ENCODE assay signal across 1 cellular context in the genomic region with DNA sequence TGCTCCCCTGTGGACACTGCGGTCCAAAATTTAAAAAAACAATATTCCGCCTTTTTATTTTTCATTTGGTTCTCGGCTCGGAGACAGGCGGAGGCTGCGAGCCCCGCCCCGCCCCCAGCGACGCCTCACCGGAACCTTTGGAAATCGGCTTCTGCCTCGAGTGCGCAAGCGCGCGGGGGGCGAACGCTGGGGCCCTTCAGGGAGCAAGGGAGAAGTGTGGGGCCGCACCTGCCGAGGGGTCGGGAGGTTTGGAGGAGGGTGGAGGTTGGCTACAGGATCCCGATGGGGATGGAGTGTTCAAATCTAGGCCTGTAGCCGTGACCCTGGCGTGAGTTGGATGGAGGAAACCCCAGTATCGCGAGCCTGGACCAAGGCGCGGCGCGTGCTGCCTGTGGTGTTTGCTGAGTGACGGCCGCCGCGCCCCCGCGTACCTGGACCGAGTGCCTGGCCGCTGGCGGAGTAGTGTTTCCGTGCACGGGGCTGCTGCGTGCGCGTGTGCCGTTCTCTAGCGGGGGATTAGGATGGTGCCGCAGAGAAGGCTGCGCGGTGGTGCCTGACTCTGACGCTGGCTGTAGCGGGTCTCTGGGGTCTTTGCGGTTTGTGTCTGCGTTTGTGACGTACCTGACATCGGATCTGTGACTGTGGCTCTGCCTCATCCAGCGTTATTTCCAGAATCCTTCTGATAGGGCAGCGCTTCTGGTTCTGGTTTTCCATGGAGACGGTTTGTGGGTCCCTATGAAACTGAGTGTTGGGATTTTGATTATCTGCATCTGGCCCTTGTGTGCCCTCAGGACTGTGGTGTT.
A peak's percentile ranks its signal among the peaks of the same experiment; 100 is the strongest.
TF ChIP-seq lines count a peak whose summit lies in the region.

No MANE protein-coding gene starts in this region.

TF ChIP-seq in neural cell, 6 proteins besides CTCF, POLR2A, EP300 and RAD21 (continued from another document):
- TF ChIP-seq, protein P1, sequence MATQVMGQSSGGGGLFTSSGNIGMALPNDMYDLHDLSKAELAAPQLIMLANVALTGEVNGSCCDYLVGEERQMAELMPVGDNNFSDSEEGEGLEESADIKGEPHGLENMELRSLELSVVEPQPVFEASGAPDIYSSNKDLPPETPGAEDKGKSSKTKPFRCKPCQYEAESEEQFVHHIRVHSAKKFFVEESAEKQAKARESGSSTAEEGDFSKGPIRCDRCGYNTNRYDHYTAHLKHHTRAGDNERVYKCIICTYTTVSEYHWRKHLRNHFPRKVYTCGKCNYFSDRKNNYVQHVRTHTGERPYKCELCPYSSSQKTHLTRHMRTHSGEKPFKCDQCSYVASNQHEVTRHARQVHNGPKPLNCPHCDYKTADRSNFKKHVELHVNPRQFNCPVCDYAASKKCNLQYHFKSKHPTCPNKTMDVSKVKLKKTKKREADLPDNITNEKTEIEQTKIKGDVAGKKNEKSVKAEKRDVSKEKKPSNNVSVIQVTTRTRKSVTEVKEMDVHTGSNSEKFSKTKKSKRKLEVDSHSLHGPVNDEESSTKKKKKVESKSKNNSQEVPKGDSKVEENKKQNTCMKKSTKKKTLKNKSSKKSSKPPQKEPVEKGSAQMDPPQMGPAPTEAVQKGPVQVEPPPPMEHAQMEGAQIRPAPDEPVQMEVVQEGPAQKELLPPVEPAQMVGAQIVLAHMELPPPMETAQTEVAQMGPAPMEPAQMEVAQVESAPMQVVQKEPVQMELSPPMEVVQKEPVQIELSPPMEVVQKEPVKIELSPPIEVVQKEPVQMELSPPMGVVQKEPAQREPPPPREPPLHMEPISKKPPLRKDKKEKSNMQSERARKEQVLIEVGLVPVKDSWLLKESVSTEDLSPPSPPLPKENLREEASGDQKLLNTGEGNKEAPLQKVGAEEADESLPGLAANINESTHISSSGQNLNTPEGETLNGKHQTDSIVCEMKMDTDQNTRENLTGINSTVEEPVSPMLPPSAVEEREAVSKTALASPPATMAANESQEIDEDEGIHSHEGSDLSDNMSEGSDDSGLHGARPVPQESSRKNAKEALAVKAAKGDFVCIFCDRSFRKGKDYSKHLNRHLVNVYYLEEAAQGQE (IDR thresholded peaks at IDR 0.05; ENCODE audit: borderline replicate concordance): peak; percentile 88
